ENCODE assay signal across 1 cellular context in genomic region chr20:36469973-36470372, GRCh38.
TF ChIP-seq lines count a peak whose summit lies in the region.

No MANE protein-coding gene starts in this region.

TF ChIP-seq in H1, 55 proteins besides CTCF, POLR2A, EP300 and RAD21 (continued from another document):
- TF ChIP-seq CHD7 (IDR thresholded peaks at IDR 0.05; ENCODE audit: insufficient replicate concordance, low read length), result no peak
- TF ChIP-seq MAX (IDR thresholded peaks at IDR 0.05), result no peak
- no peak for TF ChIP-seq SAP30 (IDR thresholded peaks at IDR 0.05; ENCODE audit: insufficient read depth, insufficient replicate concordance, low read length)
- TF ChIP-seq SIRT6 (IDR thresholded peaks at IDR 0.05; ENCODE audit: low read length), result no peak
- no peak for TF ChIP-seq TCF12 (IDR thresholded peaks at IDR 0.05; ENCODE audit: low read depth, low read length)
- TF ChIP-seq ASH2L (IDR thresholded peaks at IDR 0.05; ENCODE audit: low read length), result no peak
- TF ChIP-seq PHF8 (conservative IDR thresholded peaks at IDR 0.05; ENCODE audit: low read depth, low read length), result no peak
- no peak for TF ChIP-seq TAF7 (optimal IDR thresholded peaks at IDR 0.05; ENCODE audit: borderline replicate concordance, low read depth, low read length)
- no peak for TF ChIP-seq POU5F1 (IDR thresholded peaks at IDR 0.05; ENCODE audit: low read depth, low read length)
- no peak for TF ChIP-seq JUN (IDR thresholded peaks at IDR 0.05; ENCODE audit: low read depth, low read length)
- no peak for TF ChIP-seq CTBP2 (IDR thresholded peaks at IDR 0.05; ENCODE audit: borderline replicate concordance, insufficient read depth, insufficient read length, low read length)
- no peak for TF ChIP-seq ATF2 (IDR thresholded peaks at IDR 0.05; ENCODE audit: low read length)
- TF ChIP-seq CBX8 (IDR thresholded peaks at IDR 0.05; ENCODE audit: borderline replicate concordance, low read depth, low read length), result no peak
- no peak for TF ChIP-seq RFX5 (IDR thresholded peaks at IDR 0.05; ENCODE audit: borderline replicate concordance, low read depth, low read length)
TF ChIP-seq in H1: peak in this region for 0.
